13 cellular contexts compared by ENCODE assay signal in the genomic region with DNA sequence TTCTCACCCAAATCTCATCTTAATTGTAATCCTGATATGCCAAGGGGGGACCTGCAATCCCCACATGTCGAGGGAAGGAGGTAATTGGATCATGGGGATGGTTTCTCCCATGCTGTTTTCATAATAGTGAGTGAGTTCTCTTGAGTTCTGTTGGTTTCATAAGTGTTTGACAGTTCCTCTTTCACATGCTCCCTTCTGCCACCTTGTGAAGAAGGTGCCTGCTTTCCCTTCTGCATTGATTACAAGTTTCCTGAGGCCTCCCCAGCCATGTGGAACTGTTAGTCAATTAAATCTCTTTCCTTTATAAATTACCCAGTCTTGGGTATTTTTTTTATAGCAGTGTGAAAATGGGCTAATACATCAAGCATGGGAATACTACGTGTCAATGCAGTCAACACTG.
DNase-seq lines count a peak whose midpoint lies in the region; ATAC-seq and TF ChIP-seq lines count a peak whose summit lies in the region.
"Had no signal": no experiment of that assay in that cellular context is flagged by ENCODE, and none has a peak within 500 bp of the region (broad histone marks: within the 10 kb centered on the region; RNA-seq: fewer than 3 reads in every experiment).

No MANE protein-coding gene starts in this region.

- no peak overlapping the region for H3K4me3 Mint-ChIP-seq in nephron progenitor cell
- H3K4me3 Mint-ChIP-seq: neural crest cell; T-helper 2 cell treated with Interferon-gamma antibody and Interleukin-4, amounts not matched to agents 5 μg/mL and 100 μg/mL, for 36 hours; type B pancreatic cell had no signal

- no peak for TF ChIP-seq CTCF in nephron progenitor cell (IDR thresholded peaks at IDR 0.05)

- no peak overlapping the region for H3K27ac Mint-ChIP-seq in nephron progenitor cell
- H3K27ac Mint-ChIP-seq: T-helper 2 cell treated with Interferon-gamma antibody and Interleukin-4, amounts not matched to agents 5 μg/mL and 100 μg/mL, for 36 hours; type B pancreatic cell had no signal

- ATAC-seq in GM18511 (IDR thresholded peaks at IDR 0.05; ENCODE audit: unreplicated experiment), result peak; percentile 84
- peak; percentile 84 for ATAC-seq in GM21390 (IDR thresholded peaks at IDR 0.05; ENCODE audit: unreplicated experiment)
- ATAC-seq in HG03095 (IDR thresholded peaks at IDR 0.05; ENCODE audit: unreplicated experiment), result peak; percentile 83
- no peak for ATAC-seq in stimulated activated naive CD8-positive, alpha-beta T cell treated with anti-CD3 and anti-CD28 coated beads, Interleukin-15, Interleukin-2, amounts not matched to agents 100 U/mL and 50 U/mL, for 24 hours

- no peaks in the 10 kb centered on the region for H3K4me1 Mint-ChIP-seq in nephron progenitor cell
- H3K4me1 Mint-ChIP-seq: neural crest cell had no signal

- DNase-seq in OCI-M1 (lab: John Stamatoyannopoulos, UW), result peak; percentile 50
- DNase-seq in DMS 273 (lab: John Stamatoyannopoulos, UW; ENCODE audit: unreplicated experiment), result no peak
- DNase-seq in ureter (ENCODE audit: low spot score), result no peak
- DNase-seq in stimulated activated naive CD8-positive, alpha-beta T cell treated with anti-CD3 and anti-CD28 coated beads, Interleukin-15, Interleukin-2, amounts not matched to agents 100 U/mL and 50 U/mL, for 24 hours, result no peak
- no peak for DNase-seq in nephron progenitor cell
- DNase-seq: foreskin fibroblast, NCI-H187 treated with DMSO at 0.1 percent for 48 hours had no signal

- H3K9me3 Mint-ChIP-seq in nephron progenitor cell, result peaks cover 8% of the 10 kb centered on the region
- H3K9me3 Mint-ChIP-seq: T-helper 2 cell treated with Interferon-gamma antibody and Interleukin-4, amounts not matched to agents 5 μg/mL and 100 μg/mL, for 36 hours; type B pancreatic cell had no signal

- peaks cover under 1% of the 10 kb centered on the region for H3K27me3 Mint-ChIP-seq in nephron progenitor cell (ENCODE audit: low read depth, poor library complexity)
- H3K27me3 Mint-ChIP-seq: type B pancreatic cell had no signal

- no peaks in the 10 kb centered on the region for H3K36me3 Mint-ChIP-seq in nephron progenitor cell (ENCODE audit: low read depth)
- H3K36me3 Mint-ChIP-seq: type B pancreatic cell had no signal
